ENCODE assay signal across 8 cellular contexts in genomic region chr16:71565812-71566700, GRCh38. TPM values are rescaled to one million over a fixed set of nuclear protein-coding genes. Genes with fewer than 3 reads are reported as not detected.
DNase-seq lines count a peak whose midpoint lies in the region; ATAC-seq and TF ChIP-seq lines count a peak whose summit lies in the region.

No MANE protein-coding gene starts in this region.

- no peaks in the 10 kb centered on the region for H4K20me1 ChIP-seq in BLaER1
- H4K20me1 ChIP-seq in IMR-90 (ENCODE audit: insufficient read depth, low read length), result no peaks in the 10 kb centered on the region

- H3K9ac ChIP-seq in BLaER1 (peak overlapping the region; percentile 72), IMR-90 (ENCODE audit: low read depth, low read length) (no peak overlapping the region)

- dilution Hi-C loops in IMR-90 (cut with HindIII; ENCODE audit: low sequenced_read_pairs, unreplicated experiment), result no loop called here

- H3K23ac ChIP-seq in IMR-90 (ENCODE audit: low read depth, low read length), result no peak overlapping the region

- no peak for ATAC-seq in IMR-90 (ENCODE audit: low read depth)
- ATAC-seq in activated CD4-positive, CD25-positive, alpha-beta regulatory T cell treated with anti-CD3 and anti-CD28 coated beads, Interleukin-2, amount 50 U/mL, for 24 hours, result no peak

- H2AK9ac ChIP-seq in IMR-90 (replicated peaks; ENCODE audit: low read depth, low read length, poor library complexity), result no peak overlapping the region

- DNase-seq in IMR-90, result no peak
- no peak for DNase-seq in activated naive CD8-positive, alpha-beta T cell treated with anti-CD3 and anti-CD28 coated beads for 36 hours
- no peak for DNase-seq in mesothelial cell of epicardium (ENCODE audit: low spot score in 2 of 2, unreplicated experiment in 2 of 2)
- DNase-seq in UCSD-AML1 (lab: John Stamatoyannopoulos, UW; ENCODE audit: unreplicated experiment), result no peak
- DNase-seq in NCI-H774 (lab: John Stamatoyannopoulos, UW), result no peak
- DNase-seq in stimulated activated naive CD4-positive, alpha-beta T cell treated with Interleukin-2 at 50 U/mL for 16 hours (lab: John Stamatoyannopoulos, UW), result no peak

- no peak overlapping the region for H2BK120ac ChIP-seq in IMR-90 (ENCODE audit: low read depth, low read length)

- H3K36me3 ChIP-seq in BLaER1 (no peaks in the 10 kb centered on the region), IMR-90 (ENCODE audit: control insufficient read depth, insufficient read depth, low read length) (no peaks in the 10 kb centered on the region)

- H3K4me3 Mint-ChIP-seq in activated naive CD8-positive, alpha-beta T cell treated with anti-CD3 and anti-CD28 coated beads for 36 hours, result peak overlapping the region; percentile 91
- peak overlapping the region; percentile 87 for H3K4me3 Mint-ChIP-seq in mesothelial cell of epicardium

- H3K27ac ChIP-seq in BLaER1 (0 out of 2 replicates have a peak overlapping the region, but pooled peaks have one; percentile 74), IMR-90 (ENCODE audit: insufficient read depth, low read length) (no peak overlapping the region)

- H4K8ac ChIP-seq in IMR-90 (ENCODE audit: low read depth in 2 of 2, low read length in 2 of 2), result no peak overlapping the region; a peak in 1 of 4 replicates

- no peak overlapping the region for H4K5ac ChIP-seq in IMR-90 (ENCODE audit: low read depth, low read length)

- no peak overlapping the region for H3K4ac ChIP-seq in IMR-90 (ENCODE audit: low read depth, low read length)

- TF ChIP-seq CTCF in IMR-90 (conservative IDR thresholded peaks at IDR 0.05; ENCODE audit: low read depth, low read length) (no peak), mesothelial cell of epicardium (IDR thresholded peaks at IDR 0.05; ENCODE audit: unreplicated experiment) (no peak)

- H3K9me3 Mint-ChIP-seq in activated naive CD8-positive, alpha-beta T cell treated with anti-CD3 and anti-CD28 coated beads for 36 hours, result peaks cover 3% of the 10 kb centered on the region
- peaks cover 13% of the 10 kb centered on the region for H3K9me3 Mint-ChIP-seq in mesothelial cell of epicardium

- peaks cover 14% of the 10 kb centered on the region for H3K4me1 Mint-ChIP-seq in activated naive CD8-positive, alpha-beta T cell treated with anti-CD3 and anti-CD28 coated beads for 36 hours
- peaks cover 17% of the 10 kb centered on the region for H3K4me1 Mint-ChIP-seq in mesothelial cell of epicardium

- H2AFZ ChIP-seq in IMR-90 (replicated peaks; ENCODE audit: low read length, poor library complexity), result peak overlapping the region; percentile 95

- H3K36me3 Mint-ChIP-seq in activated naive CD8-positive, alpha-beta T cell treated with anti-CD3 and anti-CD28 coated beads for 36 hours, result no peaks in the 10 kb centered on the region
- H3K36me3 Mint-ChIP-seq in mesothelial cell of epicardium, result peaks cover 4% of the 10 kb centered on the region

- no peaks in the 10 kb centered on the region for H3K27me3 ChIP-seq in BLaER1
- H3K27me3 ChIP-seq in IMR-90 (ENCODE audit: control insufficient read depth, insufficient read depth, low read length), result peaks cover 5% of the 10 kb centered on the region; the same call in 1 of the 2 replicates

- no peak overlapping the region for H2BK5ac ChIP-seq in IMR-90 (ENCODE audit: low read depth, low read length, poor library complexity, severe bottlenecking)

- H3K9me1 ChIP-seq in IMR-90 (ENCODE audit: insufficient read depth, low read length), result no peaks in the 10 kb centered on the region

- peaks cover 17% of the 10 kb centered on the region for H3K4me1 ChIP-seq in BLaER1
- no peaks in the 10 kb centered on the region for H3K4me1 ChIP-seq in IMR-90 (ENCODE audit: control insufficient read depth, insufficient read depth, low read length)

- H3K9me3 ChIP-seq in BLaER1, result peaks cover 23% of the 10 kb centered on the region
- H3K9me3 ChIP-seq in IMR-90 (ENCODE audit: control insufficient read depth, insufficient read depth, low read length), result no peaks in the 10 kb centered on the region

- H3K18ac ChIP-seq in IMR-90 (ENCODE audit: low read depth, low read length), result no peak overlapping the region

- BruUV-seq in IMR-90 (replicated peaks; lab: Mats Ljungman, UMichigan), result no TSS peak

- in situ Hi-C loops in IMR-90 (cut with MboI; ENCODE audit: low sequenced_read_pairs), result no loop called here

- TF ChIP-seq RAD21 in IMR-90 (IDR thresholded peaks at IDR 0.05; ENCODE audit: low read length), result no peak

- POLR2A ChIA-PET in IMR-90 (lab: Charles Lee; ENCODE audit: unreplicated experiment), result no interaction called here

- H3K4me3 ChIP-seq in BLaER1 (peak overlapping the region; percentile 66), IMR-90 (ENCODE audit: insufficient read depth, low read depth, low read length) (peak overlapping the region; percentile 48; the same call in 1 of the 2 replicates)

- H2AK5ac ChIP-seq in IMR-90 (ENCODE audit: low read depth, low read length), result no peak overlapping the region

- H2BK20ac ChIP-seq in IMR-90 (ENCODE audit: low read depth, low read length), result no peak overlapping the region

- peak overlapping the region; percentile 77 for H3K4me2 ChIP-seq in BLaER1
- H3K4me2 ChIP-seq in IMR-90 (ENCODE audit: low read depth, low read length), result peak overlapping the region; percentile 98; the same call in 1 of the 2 replicates

- no peak for TF ChIP-seq POLR2A in IMR-90 (IDR thresholded peaks at IDR 0.05; ENCODE audit: low read depth, low read length)

- no peak overlapping the region for H3K56ac ChIP-seq in IMR-90 (ENCODE audit: extremely low read depth, insufficient read depth, low read length)

- CTCF ChIA-PET in IMR-90 (lab: Yijun Ruan, JAX), result interaction anchor here (0.8 to 1.4 kb wide), 4 partner anchors 40 to 396 kb away, joined by 3 to 6 read pairs (median 3); no protein-coding TSS in a partner anchor

- peaks cover 3% of the 10 kb centered on the region for H3K27me3 Mint-ChIP-seq in activated naive CD8-positive, alpha-beta T cell treated with anti-CD3 and anti-CD28 coated beads for 36 hours
- peaks cover 16% of the 10 kb centered on the region for H3K27me3 Mint-ChIP-seq in mesothelial cell of epicardium (ENCODE audit: low read depth)

- no CpG with 5 or more reads among the region's 9 CpGs for WGBS in IMR-90 (ENCODE audit: extremely low coverage in 2 of 2, insufficient read length in 1 of 2), 2 experiments

- no peak overlapping the region for H3K14ac ChIP-seq in IMR-90 (replicated peaks; ENCODE audit: low read depth, low read length)

- H2BK15ac ChIP-seq in IMR-90 (ENCODE audit: low read depth, low read length), result no peak overlapping the region

- peak overlapping the region; percentile 96 for H3K27ac Mint-ChIP-seq in activated naive CD8-positive, alpha-beta T cell treated with anti-CD3 and anti-CD28 coated beads for 36 hours
- peak overlapping the region; percentile 86 for H3K27ac Mint-ChIP-seq in mesothelial cell of epicardium

- H4K91ac ChIP-seq in IMR-90 (ENCODE audit: insufficient read depth, low read depth, low read length), result no peak overlapping the region

- intact Hi-C loops in IMR-90 (cut with micrococcal nuclease), result loop anchor here (1.0 to 2.0 kb wide), 2 partner anchors 45 to 79 kb away; no protein-coding TSS in a partner anchor

- no peaks in the 10 kb centered on the region for H3K79me1 ChIP-seq in IMR-90 (ENCODE audit: low read depth in 1 of 2, low read length in 2 of 2)

TF ChIP-seq in IMR-90, 13 proteins besides CTCF, POLR2A, EP300 and RAD21 (continues in another document):
- TF ChIP-seq MAFK (IDR thresholded peaks at IDR 0.05; ENCODE audit: low read depth, low read length) (no peak), BHLHE40 (IDR thresholded peaks at IDR 0.05; ENCODE audit: low read depth, low read length) (no peak), USF2 (IDR thresholded peaks at IDR 0.05; ENCODE audit: low read depth, low read length) (no peak), RFX5 (IDR thresholded peaks at IDR 0.05; ENCODE audit: low read depth, low read length) (no peak), FOS (IDR thresholded peaks at IDR 0.05; ENCODE audit: low read depth, low read length) (no peak), CHD1 (IDR thresholded peaks at IDR 0.05; ENCODE audit: low read depth, low read length) (no peak), CEBPB (IDR thresholded peaks at IDR 0.05; ENCODE audit: low read depth, low read length) (no peak)

RNA-seq across cellular contexts. Expression of gene TAT, which starts 10.8 kb away (rescaled TPM):
- total RNA-seq in IMR-90 (2012; rRNA removed), result not detected in 2 replicates
- not detected in 2 replicates for polyA plus RNA-seq in IMR-90 (2012; rRNA removed)
- not detected in 2 replicates for polyA plus RNA-seq in IMR-90 (2012; cell fraction: cytosol; rRNA removed)
- not detected in 2 replicates for polyA plus RNA-seq in IMR-90 (2012; cell fraction: nucleus; rRNA removed; ENCODE audit: low replicate concordance)
- total RNA-seq in activated naive CD8-positive, alpha-beta T cell treated with anti-CD3 and anti-CD28 coated beads for 36 hours, result not detected
- 0.07 TPM in 1 of 3 replicates, not detected in the others for total RNA-seq in mesothelial cell of epicardium

RNA-seq across cellular contexts. Expression of gene CHST4, which starts 39.8 kb away (rescaled TPM):
- under 0.01 TPM in 1 of 2 replicates, not detected in the other for total RNA-seq in IMR-90 (2012; rRNA removed)
- polyA plus RNA-seq in IMR-90 (2012; rRNA removed), result 0.04 TPM in 1 of 2 replicates, not detected in the other
- polyA plus RNA-seq in IMR-90 (2012; cell fraction: cytosol; rRNA removed), result not detected in 2 replicates
- polyA plus RNA-seq in IMR-90 (2012; cell fraction: nucleus; rRNA removed; ENCODE audit: low replicate concordance), result not detected in 2 replicates
- under 1 TPM in 1 of 2 experiments, not detected in 1; 0.19 TPM for total RNA-seq in activated naive CD8-positive, alpha-beta T cell treated with anti-CD3 and anti-CD28 coated beads for 36 hours
- not detected in 3 replicates for total RNA-seq in mesothelial cell of epicardium

RNA-seq across cellular contexts. Expression of gene MARVELD3, which starts 59.9 kb away (rescaled TPM):
- total RNA-seq in IMR-90 (2012; rRNA removed) (not detected in 2 replicates), mesothelial cell of epicardium (15.2 to 16.7 TPM (median 16.4 TPM) in 3 replicates)
- polyA plus RNA-seq in IMR-90 (2012; rRNA removed), result not detected in 2 replicates
- not detected in 2 replicates for polyA plus RNA-seq in IMR-90 (2012; cell fraction: cytosol; rRNA removed)
- polyA plus RNA-seq in IMR-90 (2012; cell fraction: nucleus; rRNA removed; ENCODE audit: low replicate concordance), result not detected in 2 replicates
- not detected for total RNA-seq in activated naive CD8-positive, alpha-beta T cell treated with anti-CD3 and anti-CD28 coated beads for 36 hours

Comparison
In these comparisons a context has a peak if more than half of its experiments do, and no peak if none do; other contexts are left out.
1. RNA of gene MARVELD3, which starts 59.9 kb away (total RNA-seq): 15.2 to 16.7 TPM in mesothelial cell of epicardium; not detected in IMR-90 and not detected in activated naive CD8-positive, alpha-beta T cell treated with anti-CD3 and anti-CD28 coated beads for 36 hours; every median in the first group is over 10 times any median in the second.